ENCODE assay signal across 8 cellular contexts in the genomic region with DNA sequence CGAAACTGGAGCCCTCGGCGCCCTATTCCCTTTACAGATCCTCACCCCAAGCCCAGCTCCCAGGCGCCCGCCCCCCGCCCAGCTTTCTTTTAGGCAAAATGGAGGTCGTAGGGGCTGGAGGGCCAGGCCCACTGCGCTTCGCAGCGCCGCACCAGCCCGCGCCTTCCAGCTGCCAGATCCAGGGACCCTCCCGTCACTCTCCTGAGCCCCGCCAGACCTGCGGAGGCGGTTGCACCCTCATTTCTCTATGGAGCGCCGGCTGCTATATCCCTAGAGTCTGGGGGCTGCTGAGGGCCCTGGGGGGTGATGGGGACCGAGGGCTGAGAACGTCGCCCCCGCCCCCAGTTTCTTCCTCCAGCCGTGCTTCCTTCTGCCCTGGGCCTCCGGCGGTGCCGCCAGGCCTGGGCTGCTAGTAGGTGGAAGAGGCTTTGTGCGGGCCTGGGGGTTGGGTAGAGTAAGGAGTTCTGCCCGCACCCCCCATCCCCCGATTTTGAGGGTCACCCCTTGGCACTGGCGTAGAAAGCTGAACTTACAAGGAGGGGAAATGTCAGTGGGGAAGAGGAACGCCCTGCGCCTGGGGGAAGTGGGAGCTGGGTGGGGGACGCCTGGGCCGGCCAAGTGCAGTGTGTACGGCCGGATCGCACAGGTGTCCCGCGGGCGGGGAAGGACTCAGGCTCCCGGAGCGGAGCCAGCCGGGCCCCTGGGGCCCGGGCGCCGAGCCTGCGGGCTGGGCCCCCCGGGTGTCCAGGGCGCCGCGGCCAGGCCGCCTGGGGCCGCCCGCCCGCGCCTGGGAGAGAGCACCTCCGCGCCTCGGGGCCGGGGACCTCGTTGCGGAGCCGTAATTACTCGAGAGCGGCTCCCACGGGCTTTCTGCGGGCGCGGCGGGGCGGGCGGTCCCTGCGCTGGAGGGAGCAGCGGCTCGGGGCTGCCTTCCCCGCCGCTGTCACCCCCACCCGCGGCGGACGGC. TPM values are rescaled to one million over a fixed set of nuclear protein-coding genes. Genes with fewer than 3 reads are reported as not detected.
DNase-seq lines count a peak whose midpoint lies in the region; ATAC-seq, FAIRE-seq and TF ChIP-seq lines count a peak whose summit lies in the region.

No MANE protein-coding gene starts in this region.

- H3K27ac ChIP-seq in Peyer's patch (peak overlapping the region; percentile 95 to 97 (median 96)), K562 (ENCODE audit: extremely low read depth, low read depth, low read length) (peak overlapping the region; percentile 98), kidney (ENCODE audit: low read depth in 2 of 2, low read length in 2 of 2) (peak overlapping the region; percentile 93 to 99)

- H3K9me1 ChIP-seq in K562 (ENCODE audit: control insufficient read depth, insufficient read depth, low read length): no peaks in the 10 kb centered on the region

- CTCF ChIA-PET in K562 (lab: Yijun Ruan, JAX; ENCODE audit: low intra/inter-chr PET ratio): interaction anchor here (0.6 kb wide), 1 partner anchor 12 kb away, joined by 4 read pairs; no protein-coding TSS in a partner anchor

- in situ Hi-C loops in K562 (cut with MboI): no loop called here

- TSS peak; percentile 35 for BruUV-seq in K562 (replicated peaks; lab: Mats Ljungman, UMichigan)

- TF ChIP-seq EP300 in K562 (IDR thresholded peaks at IDR 0.05; ENCODE audit: low read length): no peak

- H3K36me3 ChIP-seq in Peyer's patch: peaks cover 0 to 34% (median 0%) of the 10 kb centered on the region in 3 donors
- H3K36me3 ChIP-seq in K562 (ENCODE audit: control insufficient read depth, insufficient read depth, low read length): peaks cover 35% of the 10 kb centered on the region; the same call in 2 of the 3 replicates
- peaks cover 14 to 20% of the 10 kb centered on the region in 2 donors for H3K36me3 ChIP-seq in kidney (ENCODE audit: control insufficient read depth in 1 of 2, insufficient read depth in 2 of 2, low read length in 2 of 2)

- TF ChIP-seq CTCF in Peyer's patch (IDR thresholded peaks at IDR 0.05) (no peak), K562 (IDR thresholded peaks at IDR 0.05 in 2 of 3, conservative IDR thresholded peaks at IDR 0.05 in 1 of 3; ENCODE audit: insufficient read depth in 2 of 3, low read depth in 1 of 3, low read length in 3 of 3) (no peak), kidney (IDR thresholded peaks at IDR 0.05; ENCODE audit: borderline replicate concordance, extremely low read depth, insufficient read depth) (no peak)

- no peak for FAIRE-seq in K562 (lab: Jason Lieb, UNC)
- no peak for FAIRE-seq in kidney (lab: Jason Lieb, UNC)

- H3K4me2 ChIP-seq in K562 (ENCODE audit: insufficient read depth, low read length): peak overlapping the region; percentile 88

- intact Hi-C loops in K562 (cut with micrococcal nuclease) (loop anchor here (5.0 kb wide), 1 partner anchor 47 kb away; no protein-coding TSS in a partner anchor), kidney (cut with DNase I) (no loop called here)

- H3K4me3 ChIP-seq in Peyer's patch (peak overlapping the region; percentile 73 to 91 (median 86)), K562 (peak overlapping the region; percentile 99), kidney (ENCODE audit: low read length in 2 of 2) (peak overlapping the region; percentile 72 to 79)

- peak; percentile 25 for ATAC-seq in K562

- peak; percentile 52 for DNase-seq in NCI-H146 (lab: John Stamatoyannopoulos, UW)
- no peak for DNase-seq in NCI-H146 treated with DMSO at 0.1 percent for 48 hours (lab: John Stamatoyannopoulos, UW; ENCODE audit: unreplicated experiment)
- DNase-seq in Peyer's patch: peak; percentile 46 to 71 (median 67)
- DNase-seq in K562 (ENCODE audit: extremely low read depth in 1 of 4, low spot score in 3 of 4): peak in 1 of 4 experiments; percentile 60
- DNase-seq in kidney: peak; percentile 84
- DNase-seq in stimulated activated CD8-positive, alpha-beta memory T cell treated with anti-CD3 and anti-CD28 coated beads, Interleukin-4, amount 100 ng/mL, for 48 hours: peak; percentile 58
- no peak for DNase-seq in occipital lobe (lab: John Stamatoyannopoulos, UW)
- no peak for DNase-seq in NCI-H1105 (lab: John Stamatoyannopoulos, UW)

- H3K79me2 ChIP-seq in K562 (ENCODE audit: control insufficient read depth, insufficient read depth, low read length): peaks cover 46% of the 10 kb centered on the region

- H3K9me3 ChIP-seq in Peyer's patch (no peaks in the 10 kb centered on the region), K562 (replicated peaks; ENCODE audit: control insufficient read depth, insufficient read depth, low read depth, low read length) (no peaks in the 10 kb centered on the region), kidney (ENCODE audit: control insufficient read depth in 1 of 2, low read length in 2 of 2) (no peaks in the 10 kb centered on the region)

- under 1% methylated on average over 61 of the region's 82 CpGs for WGBS in K562 (ENCODE audit: insufficient coverage, low coverage, missing lambda C conversion rate)

- POLR2A ChIA-PET in K562 (lab: Yijun Ruan, JAX): interaction anchor here (0.6 to 1.4 kb wide), 5 partner anchors 14 to 1257 kb away, joined by 4 to 5 read pairs (median 4); no protein-coding TSS in a partner anchor

- H4K20me1 ChIP-seq in K562 (replicated peaks; ENCODE audit: control insufficient read depth, insufficient read depth, low read length): peaks cover 13% of the 10 kb centered on the region; the same call in 1 of the 2 replicates

- H3K4me1 ChIP-seq in Peyer's patch (peaks cover 0 to 25% (median 2%) of the 10 kb centered on the region in 4 donors), K562 (replicated peaks in 1 of 2; ENCODE audit: control insufficient read depth in 2 of 2, insufficient read depth in 2 of 2, low read length in 2 of 2) (peaks cover 0 to 67% of the 10 kb centered on the region in 2 experiments; a peak in 4 of 5 replicates), kidney (ENCODE audit: control insufficient read depth in 1 of 2, insufficient read depth in 1 of 2, low read depth in 1 of 2, low read length in 2 of 2) (peaks cover 0 to 3% of the 10 kb centered on the region in 2 donors)

- H2AFZ ChIP-seq in K562 (ENCODE audit: low read depth, low read length): peak overlapping the region; percentile 43; the same call in 1 of the 2 replicates

- H3K9ac ChIP-seq in K562 (ENCODE audit: insufficient read depth in 1 of 2, low read depth in 2 of 2, low read length in 2 of 2) (peak overlapping the region; percentile 93 to 98), kidney (ENCODE audit: low read length in 2 of 2) (peak overlapping the region; percentile 74 to 87)

- no peak for TF ChIP-seq POLR2A in Peyer's patch (IDR thresholded peaks at IDR 0.05)
- TF ChIP-seq POLR2A in K562 (conservative IDR thresholded peaks at IDR 0.05): no peak; the same call in 1 of the 2 replicates

- H3K27me3 ChIP-seq in Peyer's patch: no peaks in the 10 kb centered on the region
- no peaks in the 10 kb centered on the region for H3K27me3 ChIP-seq in K562 (ENCODE audit: control insufficient read depth in 2 of 2, insufficient read depth in 2 of 2, low read length in 2 of 2)

- TF ChIP-seq RAD21 in K562 (CRISPR knock-in tag; conservative IDR thresholded peaks at IDR 0.05 in 1 of 2, IDR thresholded peaks at IDR 0.05 in 1 of 2): no peak

RNA-seq across cellular contexts. Expression of a gene that starts 1.2 kb away (rescaled TPM):
- total RNA-seq in Peyer's patch (100 to 1,000 TPM; 123 to 236 (median 172) TPM), K562 (2014; rRNA removed) (125 and 171 TPM in 2 replicates), K562 (2014; rRNA removed; fragmentation: Illumina TruSeq; extraction: Trizol) (25.4 and 37.1 TPM in 2 replicates), K562 (2015; rRNA removed; fragmentation: Illumina TruSeq; extraction: Trizol) (74.1 and 78.5 TPM in 2 replicates), K562 (2021) (320 and 323 TPM in 2 replicates), kidney (265 TPM), occipital lobe (57.7 TPM)
- 52.2 and 165 TPM in 2 replicates for total RNA-seq in K562 (2011; cell fraction: chromatin; rRNA removed; ENCODE audit: low replicate concordance)
- total RNA-seq in K562 (2011; cell fraction: nucleolus; rRNA removed): 119 and 144 TPM in 2 replicates
- 70.5 and 76.0 TPM in 2 replicates for total RNA-seq in K562 (2011; cell fraction: nucleoplasm; rRNA removed)
- polyA plus RNA-seq in K562 (2011; rRNA removed) (83.8 and 104 TPM in 2 replicates), K562 (2014; fragmentation: Illumina TruSeq; extraction: Trizol) (212 and 251 TPM in 2 replicates), K562 (2014; fragmentation: Nextera tagmentation; extraction: Ambion mirVana) (1 to 10 TPM in 1 of 2 experiments, under 1 TPM in 1; 0.65 to 5.2 TPM), K562 (2014; rRNA removed) (189 and 193 TPM in 2 replicates), kidney (ENCODE audit: insufficient read depth, low read depth, low replicate concordance) (234 TPM)
- polyA plus RNA-seq in K562 (2011; cell fraction: cytosol; rRNA removed): 142 and 275 TPM in 2 replicates
- 125 and 179 TPM in 2 replicates for polyA plus RNA-seq in K562 (2011; cell fraction: nucleus; rRNA removed)
- 243 and 314 TPM in 2 replicates for polyA plus RNA-seq in K562 (2012)
- 21.4 and 50.9 TPM in 2 replicates for polyA minus RNA-seq in K562 (2011; rRNA and poly(A)+ RNA removed)
- 89.4 and 98.0 TPM in 2 replicates for polyA minus RNA-seq in K562 (2011; cell fraction: cytosol; rRNA and poly(A)+ RNA removed)
- polyA minus RNA-seq in K562 (2011; cell fraction: nucleus; rRNA and poly(A)+ RNA removed): 23.0 and 27.4 TPM in 2 replicates

RNA-seq across cellular contexts. Expression of a gene that starts 18.5 kb away (rescaled TPM):
- total RNA-seq in Peyer's patch (not detected), K562 (2014; rRNA removed) (not detected in 2 replicates), K562 (2014; rRNA removed; fragmentation: Illumina TruSeq; extraction: Trizol) (not detected in 2 replicates), K562 (2015; rRNA removed; fragmentation: Illumina TruSeq; extraction: Trizol) (not detected in 2 replicates), K562 (2021) (not detected in 2 replicates), kidney (not detected), occipital lobe (109 TPM)
- total RNA-seq in K562 (2011; cell fraction: chromatin; rRNA removed; ENCODE audit: low replicate concordance): not detected in 2 replicates
- total RNA-seq in K562 (2011; cell fraction: nucleolus; rRNA removed): not detected in 2 replicates
- not detected in 2 replicates for total RNA-seq in K562 (2011; cell fraction: nucleoplasm; rRNA removed)
- polyA plus RNA-seq in K562 (2011; rRNA removed) (not detected in 2 replicates), K562 (2014; fragmentation: Illumina TruSeq; extraction: Trizol) (not detected in 2 replicates), K562 (2014; fragmentation: Nextera tagmentation; extraction: Ambion mirVana) (not detected), K562 (2014; rRNA removed) (not detected in 2 replicates), kidney (ENCODE audit: insufficient read depth, low read depth, low replicate concordance) (not detected)
- polyA plus RNA-seq in K562 (2011; cell fraction: cytosol; rRNA removed): not detected in 2 replicates
- polyA plus RNA-seq in K562 (2011; cell fraction: nucleus; rRNA removed): not detected in 2 replicates
- polyA plus RNA-seq in K562 (2012): not detected in 2 replicates
- not detected in 2 replicates for polyA minus RNA-seq in K562 (2011; rRNA and poly(A)+ RNA removed)
- not detected in 2 replicates for polyA minus RNA-seq in K562 (2011; cell fraction: cytosol; rRNA and poly(A)+ RNA removed)
- not detected in 2 replicates for polyA minus RNA-seq in K562 (2011; cell fraction: nucleus; rRNA and poly(A)+ RNA removed)

RNA-seq across cellular contexts. Expression of a gene that starts 19.3 kb away (rescaled TPM):
- 100 to 1,000 TPM in 1 of 4 donors, 10 to 100 TPM in 3; 41.3 to 126 (median 72.9) TPM for total RNA-seq in Peyer's patch
- 84.5 and 200 TPM in 2 replicates for total RNA-seq in K562 (2011; cell fraction: chromatin; rRNA removed; ENCODE audit: low replicate concordance)
- 145 and 152 TPM in 2 replicates for total RNA-seq in K562 (2011; cell fraction: nucleolus; rRNA removed)
- total RNA-seq in K562 (2011; cell fraction: nucleoplasm; rRNA removed): 94.7 and 102 TPM in 2 replicates
- total RNA-seq in K562 (2014; rRNA removed): 30.6 and 33.6 TPM in 2 replicates
- 7.7 and 8.0 TPM in 2 replicates for total RNA-seq in K562 (2014; rRNA removed; fragmentation: Illumina TruSeq; extraction: Trizol)
- total RNA-seq in K562 (2015; rRNA removed; fragmentation: Illumina TruSeq; extraction: Trizol): 20.0 and 21.0 TPM in 2 replicates
- 57.8 and 76.2 TPM in 2 replicates for total RNA-seq in K562 (2021)
- polyA plus RNA-seq in K562 (2011; rRNA removed): 9.7 and 12.7 TPM in 2 replicates
- polyA plus RNA-seq in K562 (2011; cell fraction: cytosol; rRNA removed): 7.7 and 14.4 TPM in 2 replicates
- 110 and 242 TPM in 2 replicates for polyA plus RNA-seq in K562 (2011; cell fraction: nucleus; rRNA removed)
- 26.8 and 38.9 TPM in 2 replicates for polyA plus RNA-seq in K562 (2012)
- 16.8 and 24.3 TPM in 2 replicates for polyA plus RNA-seq in K562 (2014; fragmentation: Illumina TruSeq; extraction: Trizol)
- 1 to 10 TPM in 1 of 2 experiments, under 1 TPM in 1; 0.56 to 1.6 TPM for polyA plus RNA-seq in K562 (2014; fragmentation: Nextera tagmentation; extraction: Ambion mirVana)
- polyA plus RNA-seq in K562 (2014; rRNA removed): 39.5 and 59.2 TPM in 2 replicates
- 3.1 and 4.1 TPM in 2 replicates for polyA minus RNA-seq in K562 (2011; rRNA and poly(A)+ RNA removed)
- polyA minus RNA-seq in K562 (2011; cell fraction: cytosol; rRNA and poly(A)+ RNA removed): 11.6 and 11.9 TPM in 2 replicates
- 40.9 and 52.5 TPM in 2 replicates for polyA minus RNA-seq in K562 (2011; cell fraction: nucleus; rRNA and poly(A)+ RNA removed)
- total RNA-seq in kidney: 51.3 TPM
- polyA plus RNA-seq in kidney (ENCODE audit: insufficient read depth, low read depth, low replicate concordance): 11.6 TPM
- 15.4 TPM for total RNA-seq in occipital lobe

RNA-seq across cellular contexts. Expression of a gene that starts 31.2 kb away (rescaled TPM):
- 10 to 100 TPM; 23.9 to 38.1 (median 29.7) TPM for total RNA-seq in Peyer's patch
- total RNA-seq in K562 (2011; cell fraction: chromatin; rRNA removed; ENCODE audit: low replicate concordance): 7.9 and 28.1 TPM in 2 replicates
- total RNA-seq in K562 (2011; cell fraction: nucleolus; rRNA removed): 39.7 and 46.0 TPM in 2 replicates
- total RNA-seq in K562 (2011; cell fraction: nucleoplasm; rRNA removed): 24.5 and 27.6 TPM in 2 replicates
- total RNA-seq in K562 (2014; rRNA removed): 150 and 214 TPM in 2 replicates
- total RNA-seq in K562 (2014; rRNA removed; fragmentation: Illumina TruSeq; extraction: Trizol): 46.7 and 49.9 TPM in 2 replicates
- total RNA-seq in K562 (2015; rRNA removed; fragmentation: Illumina TruSeq; extraction: Trizol): 115 TPM in 2 replicates
- total RNA-seq in K562 (2021): 109 TPM in 2 replicates
- polyA plus RNA-seq in K562 (2011; rRNA removed): 43.3 and 68.9 TPM in 2 replicates
- polyA plus RNA-seq in K562 (2011; cell fraction: cytosol; rRNA removed): 72.5 and 209 TPM in 2 replicates
- 33.6 and 51.3 TPM in 2 replicates for polyA plus RNA-seq in K562 (2011; cell fraction: nucleus; rRNA removed)
- polyA plus RNA-seq in K562 (2012): 73.1 and 110 TPM in 2 replicates
- polyA plus RNA-seq in K562 (2014; fragmentation: Illumina TruSeq; extraction: Trizol): 46.0 and 87.4 TPM in 2 replicates
- 10 to 100 TPM; 11.5 to 27.1 TPM for polyA plus RNA-seq in K562 (2014; fragmentation: Nextera tagmentation; extraction: Ambion mirVana)
- 163 and 191 TPM in 2 replicates for polyA plus RNA-seq in K562 (2014; rRNA removed)
- 7.4 and 14.3 TPM in 2 replicates for polyA minus RNA-seq in K562 (2011; rRNA and poly(A)+ RNA removed)
- polyA minus RNA-seq in K562 (2011; cell fraction: cytosol; rRNA and poly(A)+ RNA removed): 17.0 and 39.1 TPM in 2 replicates
- 11.8 and 12.6 TPM in 2 replicates for polyA minus RNA-seq in K562 (2011; cell fraction: nucleus; rRNA and poly(A)+ RNA removed)
- 25.7 TPM for total RNA-seq in kidney
- polyA plus RNA-seq in kidney (ENCODE audit: insufficient read depth, low read depth, low replicate concordance): 41.8 TPM
- total RNA-seq in occipital lobe: 41.5 TPM

RNA-seq across cellular contexts. Expression of a gene that starts 33.4 kb away (rescaled TPM):
- 1 to 10 TPM in 2 of 4 donors, not detected in 2; 1.6 to 2.5 TPM for total RNA-seq in Peyer's patch
- total RNA-seq in K562 (2011; cell fraction: chromatin; rRNA removed; ENCODE audit: low replicate concordance): 166 and 461 TPM in 2 replicates
- 349 and 384 TPM in 2 replicates for total RNA-seq in K562 (2011; cell fraction: nucleolus; rRNA removed)
- total RNA-seq in K562 (2011; cell fraction: nucleoplasm; rRNA removed): 215 and 227 TPM in 2 replicates
- 71.6 and 92.0 TPM in 2 replicates for total RNA-seq in K562 (2014; rRNA removed)
- total RNA-seq in K562 (2014; rRNA removed; fragmentation: Illumina TruSeq; extraction: Trizol): 16.3 and 21.7 TPM in 2 replicates
- total RNA-seq in K562 (2015; rRNA removed; fragmentation: Illumina TruSeq; extraction: Trizol): 40.8 and 44.0 TPM in 2 replicates
- 121 and 123 TPM in 2 replicates for total RNA-seq in K562 (2021)
- polyA plus RNA-seq in K562 (2011; rRNA removed): 51.1 and 65.2 TPM in 2 replicates
- polyA plus RNA-seq in K562 (2011; cell fraction: cytosol; rRNA removed): 41.2 and 121 TPM in 2 replicates
- 267 and 470 TPM in 2 replicates for polyA plus RNA-seq in K562 (2011; cell fraction: nucleus; rRNA removed)
- polyA plus RNA-seq in K562 (2012): 124 and 131 TPM in 2 replicates
- 55.3 and 63.5 TPM in 2 replicates for polyA plus RNA-seq in K562 (2014; fragmentation: Illumina TruSeq; extraction: Trizol)
- 1 to 10 TPM; 3.8 to 4.7 TPM for polyA plus RNA-seq in K562 (2014; fragmentation: Nextera tagmentation; extraction: Ambion mirVana)
- polyA plus RNA-seq in K562 (2014; rRNA removed): 82.0 and 88.6 TPM in 2 replicates
- 12.8 and 26.7 TPM in 2 replicates for polyA minus RNA-seq in K562 (2011; rRNA and poly(A)+ RNA removed)
- polyA minus RNA-seq in K562 (2011; cell fraction: cytosol; rRNA and poly(A)+ RNA removed): 58.1 and 69.5 TPM in 2 replicates
- 62.4 and 89.8 TPM in 2 replicates for polyA minus RNA-seq in K562 (2011; cell fraction: nucleus; rRNA and poly(A)+ RNA removed)
- total RNA-seq in kidney: 0.79 TPM
- polyA plus RNA-seq in kidney (ENCODE audit: insufficient read depth, low read depth, low replicate concordance): 0.22 TPM
- total RNA-seq in occipital lobe: 5.3 TPM

Comparison
In these comparisons a context has a peak if more than half of its experiments do, and no peak if none do; other contexts are left out.
1. DNase-seq: peak in NCI-H146 (single experiment), Peyer's patch (3 of 3), kidney (single experiment) and stimulated activated CD8-positive, alpha-beta memory T cell treated with anti-CD3 and anti-CD28 coated beads, Interleukin-4, amount 100 ng/mL, for 48 hours (single experiment); none in NCI-H146 treated with DMSO at 0.1 percent for 48 hours (single experiment), occipital lobe (single experiment) and NCI-H1105 (single experiment).
2. RNA of a gene that starts 18.5 kb away (total RNA-seq): 109 TPM in occipital lobe (single experiment); not detected in Peyer's patch, not detected in K562 and not detected in kidney (single experiment); every median in the first group is over 10 times any median in the second.
3. Peak in every context shown above with its lines, with median percentiles within 50 percentile points of each other: H3K27ac ChIP-seq and H3K4me3 ChIP-seq.